ENCODE assay signal across 8 cellular contexts in the genomic region with DNA sequence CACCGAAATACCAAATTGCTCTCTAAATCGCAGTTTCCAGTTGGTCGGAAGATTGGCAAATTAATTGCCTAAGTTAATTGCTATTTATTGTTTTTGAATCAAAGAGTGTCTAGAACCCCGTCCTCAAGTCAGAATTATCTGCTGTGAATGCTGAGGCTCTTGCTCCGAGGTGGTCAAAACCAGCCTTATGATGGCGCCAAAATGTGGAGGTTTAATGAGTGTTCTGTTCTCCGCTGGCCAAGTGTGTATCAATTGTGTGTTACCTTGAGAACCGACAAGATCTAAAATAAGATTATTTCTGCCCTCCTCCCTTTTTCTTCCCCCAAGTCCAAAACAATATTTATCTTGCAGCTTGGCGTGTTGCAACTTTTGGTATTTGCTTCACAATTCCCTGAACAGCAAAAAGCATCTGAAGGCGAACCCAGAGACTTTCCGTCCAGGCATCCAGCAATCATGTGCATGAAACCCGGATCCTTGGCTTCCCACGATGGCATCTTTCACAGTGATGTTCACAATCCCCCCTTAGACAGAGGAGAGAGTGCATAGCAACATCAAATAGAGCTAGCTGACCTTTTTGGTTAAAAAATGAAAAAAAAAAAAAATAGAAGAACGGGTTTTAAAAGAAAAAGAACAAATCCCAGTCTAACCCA.
"Had no signal": no experiment of that assay in that cellular context is flagged by ENCODE, and none has a peak within 500 bp of the region (broad histone marks: within the 10 kb centered on the region; RNA-seq: fewer than 3 reads in every experiment).

No MANE protein-coding gene starts in this region.

- H3K9me3 Mint-ChIP-seq: H9 had no signal

- FAIRE-seq: H54, HTR-8/SVneo, K562 had no signal

- H3K27ac Mint-ChIP-seq: H9 had no signal

- H3K4me3 ChIP-seq: K562 had no signal

- DNase-seq: GOT3, H9, HCEC 1CT, IMR-90, KG1 had no signal

- H3K4me3 Mint-ChIP-seq: H9 had no signal

- ATAC-seq: K562 had no signal
